In the genomic region with DNA sequence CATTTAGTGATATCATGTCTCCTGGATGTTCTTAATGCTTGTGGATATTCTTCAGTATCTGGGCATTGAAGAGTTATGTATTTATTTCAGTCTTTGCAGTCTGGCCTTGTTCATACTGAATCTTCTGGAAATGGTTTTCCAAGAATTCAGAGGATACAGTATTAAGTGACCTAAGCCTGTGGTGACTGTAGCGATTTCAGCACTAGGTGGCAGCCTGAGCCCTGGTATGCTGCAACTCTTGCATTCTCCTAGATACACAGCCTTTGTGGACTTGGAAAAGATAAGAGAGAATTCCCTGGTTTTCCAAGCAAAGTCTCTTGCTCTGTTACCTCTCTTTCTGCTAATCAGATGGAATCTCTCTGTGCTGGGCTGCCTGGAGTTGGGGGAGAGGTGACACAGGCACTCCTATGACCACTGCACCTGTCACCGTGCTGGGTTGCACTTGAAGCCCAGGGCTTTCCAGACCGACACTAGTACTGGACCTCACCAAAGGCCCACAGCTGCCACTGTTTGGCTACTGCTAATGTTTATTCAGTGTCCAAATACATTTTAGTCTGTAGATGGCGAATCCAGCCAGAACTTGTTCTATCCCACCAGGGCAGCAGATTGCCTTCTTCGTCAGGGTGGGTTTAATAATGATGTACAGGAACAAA, we compare ENCODE assay signal across 8 cellular contexts. TPM values are rescaled to one million over a fixed set of nuclear protein-coding genes. Genes with fewer than 3 reads are reported as not detected.
DNase-seq lines count a peak whose midpoint lies in the region; ATAC-seq, FAIRE-seq and TF ChIP-seq lines count a peak whose summit lies in the region.

No MANE protein-coding gene starts in this region.

- H3K4me3 Mint-ChIP-seq in GM23338 (no peak overlapping the region), T-helper 17 cell (no peak overlapping the region)
- no peak overlapping the region for H3K4me3 Mint-ChIP-seq in CD8-positive, alpha-beta T cell

- DNase-seq in GM23338 (ENCODE audit: low spot score): peak; percentile 71
- peak; percentile 14 for DNase-seq in RPMI7951 (ENCODE audit: low read depth)
- peak in 32 of 42 donors; percentile 4 to 64 (median 22) for DNase-seq in head of caudate nucleus
- no peak for DNase-seq in OCI-M2 (lab: John Stamatoyannopoulos, UW; ENCODE audit: unreplicated experiment)
- DNase-seq in CD8-positive, alpha-beta T cell: no peak
- no peak for DNase-seq in T-helper 17 cell
- DNase-seq in foreskin melanocyte: no peak

- peak; percentile 72 for FAIRE-seq in A204.1 (lab: Jason Lieb, UNC)

- CTCF ChIA-PET in CD8-positive, alpha-beta T cell (lab: Charles Lee): no interaction called here

- intact Hi-C loops in head of caudate nucleus (cut with DNase I): no loop called here
- intact Hi-C loops in CD8-positive, alpha-beta T cell (cut with DNase I, micrococcal nuclease): no loop called here

- H3K27ac Mint-ChIP-seq in GM23338 (no peak overlapping the region), T-helper 17 cell (no peak overlapping the region)
- no peak overlapping the region for H3K27ac Mint-ChIP-seq in CD8-positive, alpha-beta T cell

- no peaks in the 10 kb centered on the region for H3K9me3 ChIP-seq in CD8-positive, alpha-beta T cell (ENCODE audit: low read length)
- no peaks in the 10 kb centered on the region for H3K9me3 ChIP-seq in T-helper 17 cell (ENCODE audit: control insufficient read depth, low read length, poor library complexity, severe bottlenecking)

- H2AFZ ChIP-seq in GM23338: no peak overlapping the region

- no peaks in the 10 kb centered on the region for H3F3A ChIP-seq in GM23338 (replicated peaks; ENCODE audit: low read depth)

- peak; percentile 91 for ATAC-seq in GM23338
- ATAC-seq in CD8-positive, alpha-beta T cell: no peak
- ATAC-seq in T-helper 17 cell: no peak

- H3K9me2 ChIP-seq in GM23338 (ENCODE audit: insufficient read depth): no peaks in the 10 kb centered on the region

- no peaks in the 10 kb centered on the region for H3K27me3 ChIP-seq in GM23338 (ENCODE audit: insufficient read depth)
- no peaks in the 10 kb centered on the region for H3K27me3 ChIP-seq in CD8-positive, alpha-beta T cell (ENCODE audit: insufficient read depth, low read length)

- POLR2A ChIA-PET in CD8-positive, alpha-beta T cell (lab: Charles Lee): no interaction called here

- H4K20me1 ChIP-seq in GM23338 (replicated peaks; ENCODE audit: insufficient read depth): no peaks in the 10 kb centered on the region

- H3K36me3 ChIP-seq in GM23338 (ENCODE audit: insufficient read depth): no peaks in the 10 kb centered on the region
- H3K36me3 ChIP-seq in CD8-positive, alpha-beta T cell (ENCODE audit: insufficient read depth, low read length): no peaks in the 10 kb centered on the region

- H3K4me1 Mint-ChIP-seq in GM23338 (peaks cover 15% of the 10 kb centered on the region), T-helper 17 cell (no peaks in the 10 kb centered on the region)
- no peaks in the 10 kb centered on the region for H3K4me1 Mint-ChIP-seq in CD8-positive, alpha-beta T cell (ENCODE audit: low read depth)

- TF ChIP-seq CTCF in GM23338 (conservative IDR thresholded peaks at IDR 0.05; ENCODE audit: low read depth in 2 of 2): peak; percentile 63 to 74
- no peak for TF ChIP-seq CTCF in CD8-positive, alpha-beta T cell (IDR thresholded peaks at IDR 0.05)

- H3K27me3 Mint-ChIP-seq in GM23338 (ENCODE audit: insufficient read depth, low read depth, poor library complexity): no peaks in the 10 kb centered on the region
- no peaks in the 10 kb centered on the region for H3K27me3 Mint-ChIP-seq in CD8-positive, alpha-beta T cell (ENCODE audit: low read depth)
- H3K27me3 Mint-ChIP-seq in T-helper 17 cell: no peaks in the 10 kb centered on the region

- no peak overlapping the region for H3K4me2 ChIP-seq in GM23338

- no peaks in the 10 kb centered on the region for H3K4me1 ChIP-seq in GM23338 (ENCODE audit: insufficient read depth)
- H3K4me1 ChIP-seq in CD8-positive, alpha-beta T cell (ENCODE audit: insufficient read depth, low read length): no peaks in the 10 kb centered on the region

- H3K9me3 Mint-ChIP-seq in GM23338: peaks cover 34% of the 10 kb centered on the region
- peaks cover 6% of the 10 kb centered on the region for H3K9me3 Mint-ChIP-seq in CD8-positive, alpha-beta T cell

- no peaks in the 10 kb centered on the region for H3K79me2 ChIP-seq in GM23338 (replicated peaks; ENCODE audit: insufficient read depth)

- H3K4me3 ChIP-seq in GM23338: no peak overlapping the region
- no peak overlapping the region for H3K4me3 ChIP-seq in CD8-positive, alpha-beta T cell (ENCODE audit: low read depth, low read length)

- H3K36me3 Mint-ChIP-seq in GM23338 (ENCODE audit: low read depth) (peaks cover 50% of the 10 kb centered on the region), T-helper 17 cell (ENCODE audit: low read depth) (no peaks in the 10 kb centered on the region)
- H3K36me3 Mint-ChIP-seq in CD8-positive, alpha-beta T cell: peaks cover 20% of the 10 kb centered on the region

- no peak overlapping the region for H3K27ac ChIP-seq in GM23338 (ENCODE audit: low read depth)
- no peak overlapping the region for H3K27ac ChIP-seq in CD8-positive, alpha-beta T cell (ENCODE audit: low read depth, low read length)

TF ChIP-seq in GM23338, 12 proteins besides CTCF, POLR2A, EP300 and RAD21:
- TF ChIP-seq EZH2 (IDR thresholded peaks at IDR 0.05; ENCODE audit: low read depth, unreplicated experiment) (no peak), ZNF331 (CRISPR knock-in tag; IDR thresholded peaks at IDR 0.05; ENCODE audit: low read depth) (no peak), STAT1 (IDR thresholded peaks at IDR 0.05; ENCODE audit: unreplicated experiment) (no peak), JUNB (IDR thresholded peaks at IDR 0.05; ENCODE audit: unreplicated experiment) (no peak), CREB1 (CRISPR knock-in tag; IDR thresholded peaks at IDR 0.05; ENCODE audit: low read depth) (no peak), NANOG (IDR thresholded peaks at IDR 0.05; ENCODE audit: borderline replicate concordance) (no peak), ZNF114 (CRISPR knock-in tag; IDR thresholded peaks at IDR 0.05) (no peak)
- TF ChIP-seq, protein P1, sequence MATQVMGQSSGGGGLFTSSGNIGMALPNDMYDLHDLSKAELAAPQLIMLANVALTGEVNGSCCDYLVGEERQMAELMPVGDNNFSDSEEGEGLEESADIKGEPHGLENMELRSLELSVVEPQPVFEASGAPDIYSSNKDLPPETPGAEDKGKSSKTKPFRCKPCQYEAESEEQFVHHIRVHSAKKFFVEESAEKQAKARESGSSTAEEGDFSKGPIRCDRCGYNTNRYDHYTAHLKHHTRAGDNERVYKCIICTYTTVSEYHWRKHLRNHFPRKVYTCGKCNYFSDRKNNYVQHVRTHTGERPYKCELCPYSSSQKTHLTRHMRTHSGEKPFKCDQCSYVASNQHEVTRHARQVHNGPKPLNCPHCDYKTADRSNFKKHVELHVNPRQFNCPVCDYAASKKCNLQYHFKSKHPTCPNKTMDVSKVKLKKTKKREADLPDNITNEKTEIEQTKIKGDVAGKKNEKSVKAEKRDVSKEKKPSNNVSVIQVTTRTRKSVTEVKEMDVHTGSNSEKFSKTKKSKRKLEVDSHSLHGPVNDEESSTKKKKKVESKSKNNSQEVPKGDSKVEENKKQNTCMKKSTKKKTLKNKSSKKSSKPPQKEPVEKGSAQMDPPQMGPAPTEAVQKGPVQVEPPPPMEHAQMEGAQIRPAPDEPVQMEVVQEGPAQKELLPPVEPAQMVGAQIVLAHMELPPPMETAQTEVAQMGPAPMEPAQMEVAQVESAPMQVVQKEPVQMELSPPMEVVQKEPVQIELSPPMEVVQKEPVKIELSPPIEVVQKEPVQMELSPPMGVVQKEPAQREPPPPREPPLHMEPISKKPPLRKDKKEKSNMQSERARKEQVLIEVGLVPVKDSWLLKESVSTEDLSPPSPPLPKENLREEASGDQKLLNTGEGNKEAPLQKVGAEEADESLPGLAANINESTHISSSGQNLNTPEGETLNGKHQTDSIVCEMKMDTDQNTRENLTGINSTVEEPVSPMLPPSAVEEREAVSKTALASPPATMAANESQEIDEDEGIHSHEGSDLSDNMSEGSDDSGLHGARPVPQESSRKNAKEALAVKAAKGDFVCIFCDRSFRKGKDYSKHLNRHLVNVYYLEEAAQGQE (IDR thresholded peaks at IDR 0.05; ENCODE audit: unreplicated experiment): no peak

RNA-seq across cellular contexts. Expression of a gene that starts 19.3 kb away (rescaled TPM):
- total RNA-seq in GM23338 (2014; rRNA removed; shearing (Covaris generic)): 1.4 and 2.6 TPM in 2 replicates
- 3.5 and 5.2 TPM in 2 replicates for polyA plus RNA-seq in GM23338 (2016; fragmentation: Nextera tagmentation; extraction: Ambion mirVana)
- 0.20 and 0.48 TPM in 2 replicates for total RNA-seq in RPMI7951 (2014; rRNA removed; shearing (Covaris generic))
- total RNA-seq in CD8-positive, alpha-beta T cell: under 1 TPM; 0.41 to 0.61 TPM
- under 1 TPM; 0.42 to 0.67 TPM for total RNA-seq in T-helper 17 cell

RNA-seq across cellular contexts. Expression of a gene that starts 35.2 kb away (rescaled TPM):
- 7.9 and 10.6 TPM in 2 replicates for total RNA-seq in GM23338 (2014; rRNA removed; shearing (Covaris generic))
- polyA plus RNA-seq in GM23338 (2016; fragmentation: Nextera tagmentation; extraction: Ambion mirVana): 9.6 and 12.6 TPM in 2 replicates
- 15.6 and 19.3 TPM in 2 replicates for total RNA-seq in RPMI7951 (2014; rRNA removed; shearing (Covaris generic))
- 1 to 10 TPM; 8.1 to 8.6 TPM for total RNA-seq in CD8-positive, alpha-beta T cell
- total RNA-seq in T-helper 17 cell: 1 to 10 TPM; 9.8 to 9.9 TPM

Comparison
In these comparisons a context has a peak if more than half of its experiments do, and no peak if none do; other contexts are left out.
1. DNase-seq: peak in GM23338 (single experiment), RPMI7951 (single experiment) and head of caudate nucleus (32 of 42); none in OCI-M2 (single experiment), CD8-positive, alpha-beta T cell (0 of 7), T-helper 17 cell (0 of 3) and foreskin melanocyte (single experiment).